ENCODE assay signal across 1 cellular context in genomic region chr4:39044947-39045734, GRCh38.
TF ChIP-seq lines count a peak whose summit lies in the region.

No MANE protein-coding gene starts in this region.

TF ChIP-seq in IMR-90, 13 proteins besides CTCF, POLR2A, EP300 and RAD21:
- TF ChIP-seq MAZ (IDR thresholded peaks at IDR 0.05; ENCODE audit: borderline replicate concordance, low read depth, low read length) (peak; percentile 34; the same call in 1 of the 2 replicates), ELK1 (IDR thresholded peaks at IDR 0.05; ENCODE audit: borderline replicate concordance, low read depth, low read length) (no peak)
